In the genomic region with DNA sequence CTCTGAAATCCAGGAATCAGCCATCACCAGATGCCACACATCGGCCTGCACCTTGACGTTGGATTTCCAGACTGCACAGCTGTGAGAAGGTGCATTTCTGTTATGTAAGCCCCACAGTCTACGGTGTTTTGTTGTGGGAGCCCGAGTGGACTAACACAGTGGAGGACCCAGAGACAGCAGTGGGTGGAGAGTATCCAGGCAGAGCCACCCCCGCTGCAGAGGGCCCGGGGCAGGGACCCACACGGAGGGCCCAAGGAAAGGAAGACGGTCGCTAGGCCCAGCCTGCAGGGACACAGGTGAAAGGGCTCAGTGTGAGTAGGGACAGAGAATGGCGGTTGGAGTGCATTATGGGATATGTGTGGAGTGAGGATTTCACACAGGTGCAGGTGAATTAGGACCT, we compare ENCODE assay signal across 22 cellular contexts.
DNase-seq lines count a peak whose midpoint lies in the region; ATAC-seq and TF ChIP-seq lines count a peak whose summit lies in the region.
"Had no signal": no experiment of that assay in that cellular context is flagged by ENCODE, and none has a peak within 500 bp of the region (broad histone marks: within the 10 kb centered on the region; RNA-seq: fewer than 3 reads in every experiment).

No MANE protein-coding gene starts in this region.

- H4K8ac ChIP-seq in IMR-90 (ENCODE audit: low read depth in 2 of 2, low read length in 2 of 2): no peak overlapping the region
- no peak overlapping the region for H4K8ac ChIP-seq in neuronal stem cell (ENCODE audit: low read depth, low read length)

- BruUV-seq in IMR-90 (replicated peaks; lab: Mats Ljungman, UMichigan) (no TSS peak), OCI-LY7 (replicated peaks; lab: Mats Ljungman, UMichigan) (no TSS peak)

- H3K9me1 ChIP-seq in IMR-90 (ENCODE audit: insufficient read depth, low read length): no peaks in the 10 kb centered on the region

- H2BK15ac ChIP-seq in IMR-90 (ENCODE audit: low read depth, low read length): no peak overlapping the region
- H2BK15ac ChIP-seq in neuronal stem cell (ENCODE audit: low read length): no peak overlapping the region

- no peaks in the 10 kb centered on the region for H3K79me2 ChIP-seq in OCI-LY7 (ENCODE audit: insufficient read depth, low read depth, low read length)
- no peaks in the 10 kb centered on the region for H3K79me2 ChIP-seq in SK-N-SH (ENCODE audit: insufficient read depth)

- TF ChIP-seq POLR2A in IMR-90 (IDR thresholded peaks at IDR 0.05; ENCODE audit: low read depth, low read length): no peak

- H3K14ac ChIP-seq in IMR-90 (replicated peaks; ENCODE audit: low read depth, low read length) (no peak overlapping the region), neuronal stem cell (ENCODE audit: low read length) (peak overlapping the region; percentile 42)

- no peak overlapping the region for H3K4me2 ChIP-seq in IMR-90 (ENCODE audit: low read depth, low read length)
- H3K4me2 ChIP-seq in OCI-LY7 (ENCODE audit: low read length): no peak overlapping the region
- H3K4me2 ChIP-seq in neuronal stem cell (ENCODE audit: insufficient read depth, low read length, poor library complexity, severe bottlenecking): no peak overlapping the region
- no peak overlapping the region for H3K4me2 ChIP-seq in SK-N-SH
- H3K4me2 ChIP-seq: BLaER1 had no signal

- no peak overlapping the region for H4K91ac ChIP-seq in IMR-90 (ENCODE audit: insufficient read depth, low read depth, low read length)
- H4K91ac ChIP-seq in neuronal stem cell (ENCODE audit: low read depth, low read length, poor library complexity): no peak overlapping the region

- H3K4me3 ChIP-seq in IMR-90 (ENCODE audit: insufficient read depth, low read depth, low read length) (no peak overlapping the region), OCI-LY7 (ENCODE audit: low read depth, low read length, poor library complexity, severe bottlenecking) (no peak overlapping the region), neuronal stem cell (ENCODE audit: low read length in 2 of 2) (no peak overlapping the region), SK-N-SH (ENCODE audit: low read depth in 2 of 2, low read length in 1 of 2) (no peak overlapping the region)
- H3K4me3 ChIP-seq: BLaER1, GM12878 had no signal

- no peak overlapping the region for H4K5ac ChIP-seq in IMR-90 (ENCODE audit: low read depth, low read length)

- H2BK5ac ChIP-seq in IMR-90 (ENCODE audit: low read depth, low read length, poor library complexity, severe bottlenecking) (no peak overlapping the region), neuronal stem cell (ENCODE audit: low read length) (no peak overlapping the region)

- dilution Hi-C loops in IMR-90 (cut with HindIII; ENCODE audit: low sequenced_read_pairs, unreplicated experiment): no loop called here

- TF ChIP-seq CTCF in IMR-90 (conservative IDR thresholded peaks at IDR 0.05; ENCODE audit: low read depth, low read length): no peak
- peak; percentile 28; the same call in 1 of the 2 replicates for TF ChIP-seq CTCF in OCI-LY7 (conservative IDR thresholded peaks at IDR 0.05; ENCODE audit: low read length)
- TF ChIP-seq CTCF in SK-N-SH (IDR thresholded peaks at IDR 0.05): no peak

- intact Hi-C loops in IMR-90 (cut with micrococcal nuclease) (no loop called here), OCI-LY7 (cut with micrococcal nuclease; ENCODE audit: unreplicated experiment) (no loop called here)

- no peak overlapping the region for H3K23ac ChIP-seq in IMR-90 (ENCODE audit: low read depth, low read length)
- H3K23ac ChIP-seq in neuronal stem cell (ENCODE audit: low read depth, low read length, poor library complexity): no peak overlapping the region

- peaks cover 29% of the 10 kb centered on the region for H3K9me3 ChIP-seq in IMR-90 (ENCODE audit: control insufficient read depth, insufficient read depth, low read length)
- H3K9me3 ChIP-seq in OCI-LY7 (ENCODE audit: low read length): no peaks in the 10 kb centered on the region
- peaks cover 0 to 3% of the 10 kb centered on the region in 2 donors for H3K9me3 ChIP-seq in neuronal stem cell (replicated peaks in 1 of 2; ENCODE audit: control insufficient read depth in 2 of 2, insufficient read depth in 1 of 2, low read depth in 1 of 2, low read length in 2 of 2)
- H3K9me3 ChIP-seq in SK-N-SH: no peaks in the 10 kb centered on the region
- H3K9me3 ChIP-seq: BE2C had no signal

- in situ Hi-C loops in IMR-90 (cut with MboI; ENCODE audit: low sequenced_read_pairs): no loop called here

- no peaks in the 10 kb centered on the region for H3K9me2 ChIP-seq in OCI-LY7 (ENCODE audit: insufficient read depth, low read length)
- no peaks in the 10 kb centered on the region for H3K9me2 ChIP-seq in SK-N-SH

- H3K18ac ChIP-seq in IMR-90 (ENCODE audit: low read depth, low read length) (no peak overlapping the region), neuronal stem cell (ENCODE audit: low read length) (no peak overlapping the region)

- no peak overlapping the region for H2BK20ac ChIP-seq in IMR-90 (ENCODE audit: low read depth, low read length)

- TF ChIP-seq RAD21 in IMR-90 (IDR thresholded peaks at IDR 0.05; ENCODE audit: low read length): no peak
- TF ChIP-seq RAD21 in SK-N-SH (IDR thresholded peaks at IDR 0.05; ENCODE audit: low read length): no peak

- no peak overlapping the region for H2BK120ac ChIP-seq in IMR-90 (ENCODE audit: low read depth, low read length)
- H2BK120ac ChIP-seq in neuronal stem cell (ENCODE audit: low read depth, low read length): no peak overlapping the region

- H4K20me1 ChIP-seq in IMR-90 (ENCODE audit: insufficient read depth, low read length): no peaks in the 10 kb centered on the region
- H4K20me1 ChIP-seq in OCI-LY7 (ENCODE audit: insufficient read depth, low read length): no peaks in the 10 kb centered on the region
- H4K20me1 ChIP-seq in SK-N-SH (ENCODE audit: insufficient read depth): no peaks in the 10 kb centered on the region
- H4K20me1 ChIP-seq: BLaER1 had no signal

- H3K27me3 ChIP-seq in IMR-90 (ENCODE audit: control insufficient read depth, insufficient read depth, low read length) (no peaks in the 10 kb centered on the region), neuronal stem cell (ENCODE audit: control insufficient read depth in 3 of 3, insufficient read depth in 3 of 3, low read depth in 1 of 3, low read length in 3 of 3) (no peaks in the 10 kb centered on the region), SK-N-SH (ENCODE audit: insufficient read depth) (no peaks in the 10 kb centered on the region)
- H3K27me3 ChIP-seq: BE2C, BLaER1 had no signal

- no peak overlapping the region for H3K56ac ChIP-seq in IMR-90 (ENCODE audit: extremely low read depth, insufficient read depth, low read length)

- no peak overlapping the region for H2AK9ac ChIP-seq in IMR-90 (replicated peaks; ENCODE audit: low read depth, low read length, poor library complexity)

- H3F3A ChIP-seq in SK-N-SH (replicated peaks; ENCODE audit: insufficient read depth): no peaks in the 10 kb centered on the region

- H3K36me3 ChIP-seq in IMR-90 (ENCODE audit: control insufficient read depth, insufficient read depth, low read length): no peaks in the 10 kb centered on the region
- H3K36me3 ChIP-seq in OCI-LY7 (ENCODE audit: insufficient read depth, low read length): no peaks in the 10 kb centered on the region
- no peaks in the 10 kb centered on the region for H3K36me3 ChIP-seq in neuronal stem cell (replicated peaks in 1 of 2; ENCODE audit: control insufficient read depth in 2 of 2, insufficient read depth in 2 of 2, low read length in 2 of 2)
- no peaks in the 10 kb centered on the region for H3K36me3 ChIP-seq in SK-N-SH (replicated peaks in 1 of 2; ENCODE audit: control insufficient read depth in 1 of 2, insufficient read depth in 2 of 2, low read length in 1 of 2)
- H3K36me3 ChIP-seq: BE2C, BLaER1 had no signal

- CTCF ChIA-PET in IMR-90 (lab: Yijun Ruan, JAX): no interaction called here
- CTCF ChIA-PET in OCI-LY7 (lab: Charles Lee; ENCODE audit: unreplicated experiment): no interaction called here
- CTCF ChIA-PET in SK-N-SH (lab: Yijun Ruan, JAX): no interaction called here

- no peak overlapping the region for H2BK12ac ChIP-seq in neuronal stem cell (ENCODE audit: low read length)

- no peak for ATAC-seq in IMR-90 (ENCODE audit: low read depth)
- ATAC-seq: GM12878 had no signal

- H2AK5ac ChIP-seq in IMR-90 (ENCODE audit: low read depth, low read length) (no peak overlapping the region), neuronal stem cell (ENCODE audit: low read depth, low read length) (no peak overlapping the region)

- no peak for DNase-seq in IMR-90
- DNase-seq in OCI-LY7 (ENCODE audit: low spot score): peak; percentile 21
- no peak for DNase-seq in neuronal stem cell (ENCODE audit: low spot score)
- no peak for DNase-seq in NCI-H2107 treated with DMSO at 0.1 percent for 48 hours (lab: John Stamatoyannopoulos, UW; ENCODE audit: unreplicated experiment)
- no peak for DNase-seq in SK-N-SH
- DNase-seq: 8988T; ACHN; BE2C; C1 segment of cervical spinal cord; CD4-positive, alpha-beta memory T cell; CD4-positive, CD25-positive, alpha-beta regulatory T cell; CD8-positive, alpha-beta memory T cell; COR-L47; DMS 273 treated with DMSO at 0.1 percent for 48 hours; DMS153; DMS53; DMS79; DND-41; EL; GDM1 had no signal

- H3K4ac ChIP-seq in IMR-90 (ENCODE audit: low read depth, low read length) (no peak overlapping the region), neuronal stem cell (ENCODE audit: low read length) (no peak overlapping the region)

- H3K27ac ChIP-seq in IMR-90 (ENCODE audit: insufficient read depth, low read length) (no peak overlapping the region), OCI-LY7 (ENCODE audit: low read depth, low read length, poor library complexity, severe bottlenecking) (no peak overlapping the region), neuronal stem cell (replicated peaks; ENCODE audit: low read length) (no peak overlapping the region), SK-N-SH (ENCODE audit: low read depth in 2 of 2, low read length in 1 of 2) (no peak overlapping the region)
- H3K27ac ChIP-seq: BLaER1 had no signal

- H3K79me1 ChIP-seq in IMR-90 (ENCODE audit: low read depth in 1 of 2, low read length in 2 of 2): no peaks in the 10 kb centered on the region
- no peaks in the 10 kb centered on the region for H3K79me1 ChIP-seq in neuronal stem cell (ENCODE audit: low read depth, low read length)

- TF ChIP-seq EP300 in SK-N-SH (IDR thresholded peaks at IDR 0.05; ENCODE audit: borderline replicate concordance in 1 of 2, low read depth in 1 of 2, low read length in 1 of 2): no peak

- H3K4me1 ChIP-seq in IMR-90 (ENCODE audit: control insufficient read depth, insufficient read depth, low read length) (no peaks in the 10 kb centered on the region), OCI-LY7 (ENCODE audit: insufficient read depth, low read length, poor library complexity, severe bottlenecking) (no peaks in the 10 kb centered on the region), neuronal stem cell (ENCODE audit: control insufficient read depth in 2 of 2, insufficient read depth in 1 of 2, low read depth in 1 of 2, low read length in 2 of 2) (no peaks in the 10 kb centered on the region), SK-N-SH (ENCODE audit: control insufficient read depth in 1 of 2, insufficient read depth in 2 of 2, low read depth in 1 of 2, low read length in 1 of 2) (no peaks in the 10 kb centered on the region)
- H3K4me1 ChIP-seq: BE2C, BLaER1 had no signal

- H3K9ac ChIP-seq in IMR-90 (ENCODE audit: low read depth, low read length) (no peak overlapping the region), neuronal stem cell (ENCODE audit: low read depth, low read length, poor library complexity) (no peak overlapping the region), SK-N-SH (no peak overlapping the region)
- H3K9ac ChIP-seq: BLaER1 had no signal

- POLR2A ChIA-PET in IMR-90 (lab: Charles Lee; ENCODE audit: unreplicated experiment): no interaction called here
- POLR2A ChIA-PET in OCI-LY7 (lab: Charles Lee): no interaction called here
- POLR2A ChIA-PET in SK-N-SH (lab: Yijun Ruan, JAX): no interaction called here

- H2AFZ ChIP-seq in IMR-90 (replicated peaks; ENCODE audit: low read length, poor library complexity): peak overlapping the region; percentile 21
- H2AFZ ChIP-seq in OCI-LY7 (ENCODE audit: low read length): no peak overlapping the region
- H2AFZ ChIP-seq in neuronal stem cell (ENCODE audit: low read length): no peak overlapping the region
- no peak overlapping the region for H2AFZ ChIP-seq in SK-N-SH (ENCODE audit: low read depth)

- 45% methylated on average over 5 of the region's 10 CpGs; no CpG with 5 or more reads in 1 of the 2 experiments for WGBS in IMR-90 (ENCODE audit: extremely low coverage in 2 of 2, insufficient read length in 1 of 2), 2 experiments
- no CpG with 5 or more reads among the region's 10 CpGs for WGBS in neuronal stem cell (ENCODE audit: extremely low coverage in 2 of 2, insufficient read length in 2 of 2, insufficient replicate concordance in 1 of 2), 2 donors
- WGBS in SK-N-SH (ENCODE audit: low lambda C conversion rate): 45% methylated on average over 7 of the region's 10 CpGs
